ENCODE assay signal across 19 cellular contexts in the genomic region with DNA sequence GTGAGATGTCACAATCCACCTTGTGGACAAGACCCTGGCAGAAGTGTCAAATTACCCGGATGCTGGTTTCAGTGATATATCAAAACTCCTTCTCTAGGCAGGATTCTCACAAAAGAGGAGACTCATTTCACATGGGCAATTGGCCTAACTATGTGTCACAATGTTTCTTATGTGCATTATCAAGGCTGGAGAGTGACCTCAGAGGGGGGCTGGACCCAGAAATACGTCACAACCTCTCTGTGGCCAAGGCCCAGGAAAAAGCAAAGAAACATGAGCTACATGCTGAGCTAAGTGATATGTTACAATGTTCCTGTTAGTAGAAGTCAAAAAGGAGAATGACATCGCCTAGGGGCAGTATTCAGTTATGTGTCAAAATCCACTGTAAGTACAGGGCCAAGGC.
"Had no signal": no experiment of that assay in that cellular context is flagged by ENCODE, and none has a peak within 500 bp of the region (broad histone marks: within the 10 kb centered on the region; RNA-seq: fewer than 3 reads in every experiment).

No MANE protein-coding gene starts in this region.

- H3K4me3 ChIP-seq: lung, psoas muscle, right lobe of liver, suprapubic skin, tibial artery, upper lobe of left lung, uterus had no signal

- DNase-seq: effector memory CD4-positive, alpha-beta T cell; foreskin keratinocyte; immature natural killer cell; left ventricle myocardium superior; mesenchymal stem cell; naive thymus-derived CD4-positive, alpha-beta T cell; psoas muscle; retina; right lobe of liver; small intestine; stimulated activated CD4-positive, alpha-beta T cell treated with anti-CD3 and anti-CD28 coated beads, Interleukin-12 subunit alpha, Interleukin-12 subunit beta, amount 100 ng/mL, for 4 hours; stimulated activated naive CD4-positive, alpha-beta T cell; tibial artery; upper lobe of left lung; uterus had no signal

- H3K9me3 ChIP-seq: neutrophil, psoas muscle, right lobe of liver, suprapubic skin, tibial artery, upper lobe of left lung, uterus had no signal

- H3K27ac ChIP-seq: foreskin keratinocyte, neutrophil, psoas muscle, right lobe of liver, suprapubic skin, tibial artery, upper lobe of left lung, uterus had no signal

- H3K36me3 ChIP-seq: neutrophil, right lobe of liver, suprapubic skin, tibial artery, upper lobe of left lung, uterus had no signal

- ATAC-seq: esophagus mucosa; foreskin keratinocyte; left ventricle myocardium superior; naive thymus-derived CD4-positive, alpha-beta T cell; psoas muscle; right lobe of liver had no signal

- H3K4me1 ChIP-seq: foreskin keratinocyte, psoas muscle, right lobe of liver, suprapubic skin, tibial artery, upper lobe of left lung, uterus had no signal

- H3K27me3 ChIP-seq: foreskin keratinocyte, neutrophil, right lobe of liver, suprapubic skin, tibial artery, upper lobe of left lung, uterus had no signal
